9 cellular contexts compared by ENCODE assay signal in genomic region chr19:38974599-38975213, GRCh38. TPM values are rescaled to one million over a fixed set of nuclear protein-coding genes. Genes with fewer than 3 reads are reported as not detected.
A peak's percentile ranks its signal among the peaks of the same experiment; 100 is the strongest.
DNase-seq lines count a peak whose midpoint lies in the region; ATAC-seq and TF ChIP-seq lines count a peak whose summit lies in the region.
"Had no signal": no experiment of that assay in that cellular context is flagged by ENCODE, and none has a peak within 500 bp of the region (broad histone marks: within the 10 kb centered on the region; RNA-seq: fewer than 3 reads in every experiment).

No MANE protein-coding gene starts in this region.

- H3K4me1 Mint-ChIP-seq in T-helper 2 cell treated with Interferon-gamma antibody and Interleukin-4, amounts not matched to agents 5 μg/mL and 100 μg/mL, for 36 hours (ENCODE audit: low read depth), result peaks cover 18% of the 10 kb centered on the region
- H3K4me1 Mint-ChIP-seq in CD4-positive, alpha-beta T cell (ENCODE audit: low read depth), result peaks cover 9% of the 10 kb centered on the region

- H3K36me3 Mint-ChIP-seq in T-helper 2 cell treated with Interferon-gamma antibody and Interleukin-4, amounts not matched to agents 5 μg/mL and 100 μg/mL, for 36 hours (ENCODE audit: low read depth), result no peaks in the 10 kb centered on the region
- no peaks in the 10 kb centered on the region for H3K36me3 Mint-ChIP-seq in CD4-positive, alpha-beta T cell (ENCODE audit: low read depth)

- H3K27me3 ChIP-seq in lung (ENCODE audit: control insufficient read depth, insufficient read depth), result no peaks in the 10 kb centered on the region
- H3K27me3 ChIP-seq in tibial artery, result no peaks in the 10 kb centered on the region
- peaks cover 22% of the 10 kb centered on the region for H3K27me3 ChIP-seq in CD4-positive, alpha-beta T cell (ENCODE audit: control insufficient read depth, insufficient read depth, low read length)

- no peak for ATAC-seq in lung (ENCODE audit: insufficient read depth, low FRiP score)
- ATAC-seq in left lobe of liver, result no peak
- no peak for ATAC-seq in CD4-positive, alpha-beta T cell (ENCODE audit: poor library complexity)

- no peak overlapping the region for H3K27ac Mint-ChIP-seq in T-helper 2 cell treated with Interferon-gamma antibody and Interleukin-4, amounts not matched to agents 5 μg/mL and 100 μg/mL, for 36 hours
- no peak overlapping the region for H3K27ac Mint-ChIP-seq in CD4-positive, alpha-beta T cell

- CTCF ChIA-PET in CD4-positive, alpha-beta T cell (lab: Charles Lee), result interaction anchor here (0.6 to 1.3 kb wide), 2 partner anchors 12 to 455 kb away, joined by 3 to 4 read pairs; no protein-coding TSS in a partner anchor

- no peak for DNase-seq in T-helper 2 cell treated with Interferon-gamma antibody and Interleukin-4, amounts not matched to agents 5 μg/mL and 100 μg/mL, for 36 hours (ENCODE audit: low spot score)
- no peak for DNase-seq in T-helper 2 cell
- DNase-seq in caudate nucleus (lab: John Stamatoyannopoulos, UW), result no peak
- no peak for DNase-seq in lung (ENCODE audit: low spot score)
- DNase-seq in tibial artery, result no peak
- no peak for DNase-seq in HUDEP-2 (lab: John Stamatoyannopoulos, UW; ENCODE audit: unreplicated experiment in 76 of 76)
- DNase-seq in left lobe of liver (ENCODE audit: low spot score), result no peak
- no peak for DNase-seq in CD4-positive, alpha-beta T cell
- DNase-seq: Karpas-422 had no signal

- H3K4me1 ChIP-seq in lung (ENCODE audit: control insufficient read depth in 2 of 2, insufficient read depth in 2 of 2, low read length in 2 of 2) (no peaks in the 10 kb centered on the region), tibial artery (peaks cover 0 to 24% (median 14%) of the 10 kb centered on the region in 4 donors)

- intact Hi-C loops in tibial artery (cut with DNase I; ENCODE audit: low total_unique reads), result loop anchor here (10.0 kb wide), 1 partner anchor 350 kb away; the partner anchor contains the start of gene LRFN1
- intact Hi-C loops in CD4-positive, alpha-beta T cell (cut with DNase I, micrococcal nuclease), result no loop called here

- POLR2A ChIA-PET in CD4-positive, alpha-beta T cell (lab: Charles Lee), result no interaction called here

- peak overlapping the region; percentile 27 for H3K4me3 Mint-ChIP-seq in T-helper 2 cell treated with Interferon-gamma antibody and Interleukin-4, amounts not matched to agents 5 μg/mL and 100 μg/mL, for 36 hours
- H3K4me3 Mint-ChIP-seq in CD4-positive, alpha-beta T cell, result no peak overlapping the region

- TF ChIP-seq CTCF in lung (IDR thresholded peaks at IDR 0.05; ENCODE audit: control extremely low read depth, extremely low read depth), result no peak
- TF ChIP-seq CTCF in tibial artery (IDR thresholded peaks at IDR 0.05), result no peak
- TF ChIP-seq CTCF in CD4-positive, alpha-beta T cell (IDR thresholded peaks at IDR 0.05), result no peak

- H3K36me3 ChIP-seq in lung (ENCODE audit: control insufficient read depth in 2 of 2, insufficient read depth in 2 of 2, low read length in 2 of 2), result no peaks in the 10 kb centered on the region
- H3K36me3 ChIP-seq in tibial artery, result no peaks in the 10 kb centered on the region

- H3K27ac ChIP-seq in caudate nucleus (ENCODE audit: low read depth, low read length), result peak overlapping the region; percentile 40
- peak overlapping the region in 1 of 2 donors; percentile 76 for H3K27ac ChIP-seq in lung (ENCODE audit: low read depth in 1 of 2, low read length in 1 of 2)
- H3K27ac ChIP-seq in tibial artery, result peak overlapping the region; percentile 93 to 95
- no peak overlapping the region for H3K27ac ChIP-seq in CD4-positive, alpha-beta T cell (ENCODE audit: low read depth, low read length)

- H3K4me3 ChIP-seq in lung (peak overlapping the region; percentile 58), tibial artery (peak overlapping the region; percentile 61 to 70)

- WGBS in lung, 2 donors, result 53 to 75% methylated on average over 19 of the region's 19 CpGs

- H3K9me3 Mint-ChIP-seq in T-helper 2 cell treated with Interferon-gamma antibody and Interleukin-4, amounts not matched to agents 5 μg/mL and 100 μg/mL, for 36 hours, result no peaks in the 10 kb centered on the region
- no peaks in the 10 kb centered on the region for H3K9me3 Mint-ChIP-seq in CD4-positive, alpha-beta T cell

- H3K9me3 ChIP-seq in lung (ENCODE audit: control insufficient read depth in 2 of 2, insufficient read depth in 1 of 2, low read length in 1 of 2) (no peaks in the 10 kb centered on the region), tibial artery (no peaks in the 10 kb centered on the region)
- no peaks in the 10 kb centered on the region for H3K9me3 ChIP-seq in CD4-positive, alpha-beta T cell (ENCODE audit: control insufficient read depth, low read length)

- H3K27me3 Mint-ChIP-seq in T-helper 2 cell treated with Interferon-gamma antibody and Interleukin-4, amounts not matched to agents 5 μg/mL and 100 μg/mL, for 36 hours (ENCODE audit: low read depth), result peaks cover 29% of the 10 kb centered on the region
- H3K27me3 Mint-ChIP-seq in CD4-positive, alpha-beta T cell, result peaks cover 40% of the 10 kb centered on the region

RNA-seq across cellular contexts. Expression of gene FBXO17, which starts 0.8 kb away (rescaled TPM):
- total RNA-seq in lung (10 to 100 TPM; 10.4 to 18.8 TPM), left lobe of liver (64.3 TPM)
- 1 to 10 TPM; 5.1 to 7.5 TPM for polyA plus RNA-seq in lung
- not detected for total RNA-seq in CD4-positive, alpha-beta T cell

RNA-seq across cellular contexts. Expression of gene MRPS12, which starts 44.0 kb away (rescaled TPM):
- total RNA-seq in lung (10 to 100 TPM; 10.7 to 45.6 TPM), left lobe of liver (24.2 TPM)
- 10 to 100 TPM; 28.1 to 63.5 TPM for polyA plus RNA-seq in lung
- 10 to 100 TPM; 13.7 to 15.4 TPM for total RNA-seq in CD4-positive, alpha-beta T cell

RNA-seq across cellular contexts. Expression of gene SARS2, which starts 44.1 kb away (rescaled TPM):
- 10 to 100 TPM; 14.3 to 31.1 TPM for total RNA-seq in lung
- polyA plus RNA-seq in lung, result 10 to 100 TPM; 17.6 to 34.6 TPM
- total RNA-seq in left lobe of liver, result 12.8 TPM
- total RNA-seq in CD4-positive, alpha-beta T cell, result 10 to 100 TPM; 18.7 to 22.8 TPM

RNA-seq across cellular contexts. Expression of gene FBXO27, which starts 57.6 kb away (rescaled TPM):
- total RNA-seq in lung (10 to 100 TPM in 1 of 2 donors, 1 to 10 TPM in 1; 2.8 to 18.0 TPM), left lobe of liver (15.9 TPM)
- polyA plus RNA-seq in lung, result 1 to 10 TPM; 2.9 to 8.3 TPM
- total RNA-seq in CD4-positive, alpha-beta T cell, result under 1 TPM in 1 of 2 experiments, not detected in 1; 0.11 TPM

Comparison
In these comparisons a context has a peak if more than half of its experiments do, and no peak if none do; other contexts are left out.
1. RNA of gene FBXO17, which starts 0.8 kb away (total RNA-seq): 64.3 TPM in left lobe of liver (single experiment) and 10.4 to 18.8 TPM in lung; not detected in CD4-positive, alpha-beta T cell; every median in the first group is over 10 times any median in the second.